ENCODE assay signal across 35 cellular contexts in genomic region chr1:66135165-66135564, GRCh38.
"Had no signal": no experiment of that assay in that cellular context is flagged by ENCODE, and none has a peak within 500 bp of the region (broad histone marks: within the 10 kb centered on the region; RNA-seq: fewer than 3 reads in every experiment).

No MANE protein-coding gene starts in this region.

- ATAC-seq: activated CD8-positive, alpha-beta memory T cell treated with anti-CD3 and anti-CD28 coated beads, Interleukin-2, amount 10 ng/mL, durations not matched to agents 7 days and 5 days; activated CD8-positive, alpha-beta T cell treated with anti-CD3 and anti-CD28 coated beads for 36 hours; activated naive CD4-positive, alpha-beta T cell treated with anti-CD3 and anti-CD28 coated beads, Interleukin-2, amount 50 U/mL, for 72 hours; body of pancreas had no signal

- H3K36me3 Mint-ChIP-seq: activated CD4-positive, alpha-beta memory T cell treated with anti-CD3 and anti-CD28 coated beads for 36 hours; activated CD8-positive, alpha-beta memory T cell treated with anti-CD3 and anti-CD28 coated beads, Interleukin-2, amount 10 ng/mL, durations not matched to agents 7 days and 5 days; activated naive CD8-positive, alpha-beta T cell treated with anti-CD3 and anti-CD28 coated beads for 36 hours had no signal

- H3K27ac ChIP-seq: adrenal gland, body of pancreas, brain microvascular endothelial cell, breast epithelium, VCaP had no signal

- H3K4me3 ChIP-seq: adrenal gland, body of pancreas, breast epithelium had no signal

- H3K4me1 ChIP-seq: adrenal gland, body of pancreas, breast epithelium had no signal

- H3K27me3 ChIP-seq: adrenal gland, body of pancreas, brain microvascular endothelial cell, breast epithelium had no signal

- H3K4me1 Mint-ChIP-seq: activated CD8-positive, alpha-beta memory T cell treated with anti-CD3 and anti-CD28 coated beads, Interleukin-2, amount 10 ng/mL, durations not matched to agents 7 days and 5 days had no signal

- H3K27ac Mint-ChIP-seq: activated B cell treated with CpG ODN at 0.5 μM for 24 hours; activated CD4-positive, alpha-beta memory T cell treated with anti-CD3 and anti-CD28 coated beads for 36 hours; activated CD4-positive, alpha-beta T cell treated with anti-CD3 and anti-CD28 coated beads, Interleukin-2, amount 10 ng/mL, durations not matched to agents 24 days and 14 days; activated CD8-positive, alpha-beta memory T cell treated with anti-CD3 and anti-CD28 coated beads, Interleukin-2, amount 10 ng/mL, durations not matched to agents 7 days and 5 days; activated CD8-positive, alpha-beta T cell treated with anti-CD3 and anti-CD28 coated beads for 36 hours; activated naive CD4-positive, alpha-beta T cell treated with anti-CD3 and anti-CD28 coated beads for 36 hours; activated naive CD4-positive, alpha-beta T cell treated with anti-CD3 and anti-CD28 coated beads, Interleukin-2, amount 50 U/mL, for 72 hours; activated naive CD8-positive, alpha-beta T cell treated with anti-CD3 and anti-CD28 coated beads for 36 hours; activated T-cell treated with anti-CD3 and anti-CD28 coated beads, Interleukin-2, amount 50 U/mL, for 24 hours; T-helper 1 cell treated with Interleukin-12 subunit alpha and Interleukin-12 subunit beta and Interleukin-4 antibody, amounts not matched to agents 30 μg/mL and 1 μg/mL, for 36 hours; T-helper 2 cell treated with Interferon-gamma antibody and Interleukin-4, amounts not matched to agents 5 μg/mL and 100 μg/mL, for 36 hours had no signal

- H3K9me3 Mint-ChIP-seq: activated B cell treated with CpG ODN at 0.5 μM for 24 hours; activated CD4-positive, alpha-beta T cell treated with anti-CD3 and anti-CD28 coated beads, Interleukin-2, amount 10 ng/mL, durations not matched to agents 24 days and 14 days; activated naive CD4-positive, alpha-beta T cell treated with anti-CD3 and anti-CD28 coated beads for 36 hours; T-helper 2 cell treated with Interferon-gamma antibody and Interleukin-4, amounts not matched to agents 5 μg/mL and 100 μg/mL, for 36 hours had no signal

- H3K36me3 ChIP-seq: adrenal gland, brain microvascular endothelial cell, breast epithelium had no signal

- DNase-seq: activated B cell treated with CpG ODN at 0.5 μM for 24 hours; activated CD4-positive, alpha-beta memory T cell treated with anti-CD3 and anti-CD28 coated beads for 36 hours; activated CD4-positive, alpha-beta T cell treated with anti-CD3 and anti-CD28 coated beads for 4 hours; activated CD4-positive, alpha-beta T cell treated with anti-CD3 and anti-CD28 coated beads, Interleukin-2, amount 10 ng/mL, durations not matched to agents 24 days and 14 days; activated CD4-positive, alpha-beta T cell treated with anti-CD3 and anti-CD28 coated beads, Interleukin-2, amount 50 U/mL, for 1 hour; activated CD4-positive, alpha-beta T cell treated with anti-CD3 and anti-CD28 coated beads, Interleukin-2, amount 50 U/mL, for 4 hours; activated CD4-positive, CD25-positive, alpha-beta regulatory T cell treated with anti-CD3 and anti-CD28 coated beads, Interleukin-2, amount 50 U/mL, for 72 hours; activated CD8-positive, alpha-beta memory T cell treated with anti-CD3 and anti-CD28 coated beads for 24 hours; activated CD8-positive, alpha-beta memory T cell treated with anti-CD3 and anti-CD28 coated beads, Interleukin-2, amount 10 ng/mL, durations not matched to agents 7 days and 5 days; activated CD8-positive, alpha-beta memory T cell treated with anti-CD3 and anti-CD28 coated beads, Interleukin-2, amount 50 U/mL, for 48 hours; activated CD8-positive, alpha-beta T cell treated with anti-CD3 and anti-CD28 coated beads for 36 hours; activated effector memory CD4-positive, alpha-beta T cell treated with anti-CD3 and anti-CD28 coated beads, Interleukin-2, amount 50 U/mL, for 16 hours; activated gamma-delta T cell treated with Interleukin-2 at 50 U/mL for 16 hours; activated naive CD4-positive, alpha-beta T cell; activated naive CD4-positive, alpha-beta T cell treated with anti-CD3 and anti-CD28 coated beads for 36 hours; activated naive CD4-positive, alpha-beta T cell treated with anti-CD3 and anti-CD28 coated beads, Interleukin-2, amount 50 U/mL, for 16 hours; activated naive CD8-positive, alpha-beta T cell treated with anti-CD3 and anti-CD28 coated beads for 36 hours; activated T-cell treated with anti-CD3 and anti-CD28 coated beads, Interleukin-2, amount 50 U/mL, for 24 hours; activated T-cell treated with anti-CD3 and anti-CD28 coated beads, Interleukin-2, amount 50 U/mL, for 48 hours; adrenal gland; amniotic stem cell; aorta; body of pancreas; brain microvascular endothelial cell; central memory CD4-positive, alpha-beta T cell; T-helper 1 cell; T-helper 2 cell; T-helper 9 cell had no signal

- FAIRE-seq: astrocyte, TTC549 had no signal

- H3K9me3 ChIP-seq: adrenal gland, body of pancreas, breast epithelium had no signal

- H3K4me3 Mint-ChIP-seq: activated B cell treated with CpG ODN at 0.5 μM for 24 hours; activated CD4-positive, alpha-beta memory T cell treated with anti-CD3 and anti-CD28 coated beads for 36 hours; activated CD4-positive, alpha-beta T cell treated with anti-CD3 and anti-CD28 coated beads, Interleukin-2, amount 10 ng/mL, durations not matched to agents 24 days and 14 days; activated CD8-positive, alpha-beta memory T cell treated with anti-CD3 and anti-CD28 coated beads, Interleukin-2, amount 10 ng/mL, durations not matched to agents 7 days and 5 days; activated CD8-positive, alpha-beta T cell treated with anti-CD3 and anti-CD28 coated beads for 36 hours; activated naive CD4-positive, alpha-beta T cell treated with anti-CD3 and anti-CD28 coated beads for 36 hours; activated naive CD8-positive, alpha-beta T cell treated with anti-CD3 and anti-CD28 coated beads for 36 hours; activated T-cell treated with anti-CD3 and anti-CD28 coated beads, Interleukin-2, amount 50 U/mL, for 24 hours; T-helper 1 cell treated with Interleukin-12 subunit alpha and Interleukin-12 subunit beta and Interleukin-4 antibody, amounts not matched to agents 30 μg/mL and 1 μg/mL, for 36 hours; T-helper 2 cell treated with Interferon-gamma antibody and Interleukin-4, amounts not matched to agents 5 μg/mL and 100 μg/mL, for 36 hours had no signal

- H3K27me3 Mint-ChIP-seq: activated naive CD8-positive, alpha-beta T cell treated with anti-CD3 and anti-CD28 coated beads for 36 hours had no signal
